ENCODE assay signal across 27 cellular contexts in genomic region chr1:186739515-186739914, GRCh38. TPM values are rescaled to one million over a fixed set of nuclear protein-coding genes. Genes with fewer than 3 reads are reported as not detected.
"Had no signal": no experiment of that assay in that cellular context is flagged by ENCODE, and none has a peak within 500 bp of the region (broad histone marks: within the 10 kb centered on the region; RNA-seq: fewer than 3 reads in every experiment).

No MANE protein-coding gene starts in this region.

- H3K4me3 ChIP-seq: hepatocyte, left lung, lung, neural progenitor cell, sigmoid colon, smooth muscle cell, testis, vagina had no signal

- H3K79me2 ChIP-seq: hepatocyte had no signal

- H3K9me3 Mint-ChIP-seq: brain; naive thymus-derived CD8-positive, alpha-beta T cell; neural progenitor cell; type B pancreatic cell had no signal

- H3K4me1 ChIP-seq: left lung, neural progenitor cell, sigmoid colon, testis, vagina had no signal

- H3K9ac ChIP-seq: neural progenitor cell had no signal

- H3K27me3 Mint-ChIP-seq: brain, progenitor cell of endocrine pancreas had no signal

- H3K27ac ChIP-seq: hepatocyte, left lung, neural progenitor cell, sigmoid colon, testis, vagina had no signal

- H3K36me3 ChIP-seq: left lung, neural progenitor cell, sigmoid colon, vagina had no signal

- H3K27ac Mint-ChIP-seq: immature natural killer cell; naive thymus-derived CD8-positive, alpha-beta T cell; neural progenitor cell; progenitor cell of endocrine pancreas; type B pancreatic cell had no signal

- H3K4me3 Mint-ChIP-seq: brain; immature natural killer cell; naive thymus-derived CD8-positive, alpha-beta T cell; neural progenitor cell; type B pancreatic cell had no signal

- DNase-seq: activated CD8-positive, alpha-beta memory T cell treated with anti-CD3 and anti-CD28 coated beads, Interleukin-2, amount 50 U/mL, for 4 hours; aorta; central memory CD4-positive, alpha-beta T cell; dermis blood vessel endothelial cell; effector CD8-positive, alpha-beta T cell; glutamatergic neuron; immature natural killer cell; kidney glomerular epithelial cell; naive thymus-derived CD8-positive, alpha-beta T cell; retina; sigmoid colon; stimulated activated CD4-positive, alpha-beta T cell treated with anti-CD3 and anti-CD28 coated beads, Interleukin-15, amount 100 ng/mL, for 24 hours; stimulated activated CD8-positive, alpha-beta memory T cell treated with anti-CD3 and anti-CD28 coated beads, Interleukin-4, amount 100 ng/mL, for 48 hours; stimulated activated naive CD4-positive, alpha-beta T cell; T-helper 9 cell; testis had no signal

- H2AFZ ChIP-seq: hepatocyte, neural progenitor cell had no signal

- H3K9me3 ChIP-seq: left lung, sigmoid colon, testis, vagina had no signal

- H3K27me3 ChIP-seq: hepatocyte, left lung, neural progenitor cell, sigmoid colon, testis, vagina had no signal

- H3K4me2 ChIP-seq: hepatocyte, neural progenitor cell, smooth muscle cell had no signal

- H3K4me1 Mint-ChIP-seq: brain, immature natural killer cell, neural progenitor cell had no signal

- H3K36me3 Mint-ChIP-seq: activated naive CD4-positive, alpha-beta T cell treated with anti-CD3 and anti-CD28 coated beads, Interleukin-2, amount 50 U/mL, for 72 hours; brain; immature natural killer cell; naive thymus-derived CD8-positive, alpha-beta T cell; neural progenitor cell; type B pancreatic cell had no signal

- ATAC-seq: esophagus mucosa; naive thymus-derived CD8-positive, alpha-beta T cell had no signal

RNA-seq across cellular contexts. Expression of gene PTGS2, which starts 59.3 kb away (rescaled TPM):
- total RNA-seq: naive thymus-derived CD8-positive, alpha-beta T cell; progenitor cell of endocrine pancreas had no signal
